ENCODE assay signal across 18 cellular contexts in genomic region chr11:98003606-98004371, GRCh38.
"Had no signal": no experiment of that assay in that cellular context is flagged by ENCODE, and none has a peak within 500 bp of the region (broad histone marks: within the 10 kb centered on the region; RNA-seq: fewer than 3 reads in every experiment).

No MANE protein-coding gene starts in this region.

- H3K27me3 Mint-ChIP-seq: activated CD8-positive, alpha-beta T cell treated with anti-CD3 and anti-CD28 coated beads for 36 hours; naive B cell; T-helper 17 cell had no signal

- H3K36me3 Mint-ChIP-seq: naive B cell, WTC11 had no signal

- H3K4me1 ChIP-seq: esophagus squamous epithelium, foreskin keratinocyte, heart right ventricle, transverse colon, vagina had no signal

- H3K27ac ChIP-seq: cardiac muscle cell, esophagus squamous epithelium, foreskin keratinocyte, heart right ventricle, transverse colon, vagina had no signal

- H3K27me3 ChIP-seq: cardiac muscle cell, esophagus squamous epithelium, foreskin keratinocyte, heart right ventricle, transverse colon, vagina had no signal

- H3K4me3 Mint-ChIP-seq: activated CD8-positive, alpha-beta T cell treated with anti-CD3 and anti-CD28 coated beads for 36 hours; activated T-cell treated with anti-CD3 and anti-CD28 coated beads, Interleukin-2, amount 50 U/mL, for 4 hours; naive B cell; T-helper 17 cell; WTC11 had no signal

- H3K4me3 ChIP-seq: cardiac muscle cell, esophagus squamous epithelium, heart right ventricle, lung, transverse colon, vagina had no signal

- H3K9me3 ChIP-seq: esophagus squamous epithelium, heart right ventricle, transverse colon, vagina had no signal

- H3K9me3 Mint-ChIP-seq: WTC11 had no signal

- H3K4me1 Mint-ChIP-seq: naive B cell, T-helper 17 cell had no signal

- H3K27ac Mint-ChIP-seq: activated CD8-positive, alpha-beta T cell treated with anti-CD3 and anti-CD28 coated beads for 36 hours; naive B cell; T-helper 17 cell; WTC11 had no signal

- DNase-seq: activated CD4-positive, alpha-beta T cell treated with anti-CD3 and anti-CD28 coated beads for 48 hours; activated CD8-positive, alpha-beta T cell treated with anti-CD3 and anti-CD28 coated beads for 36 hours; activated effector memory CD4-positive, alpha-beta T cell treated with Interleukin-2 at 50 U/mL for 16 hours; activated naive CD4-positive, alpha-beta T cell treated with anti-CD3 and anti-CD28 coated beads, Interleukin-2, amount 50 U/mL, for 16 hours; activated T-cell treated with anti-CD3 and anti-CD28 coated beads, Interleukin-2, amount 50 U/mL, for 4 hours; esophagus squamous epithelium; foreskin keratinocyte; heart right ventricle; naive B cell; stimulated activated CD4-positive, alpha-beta T cell treated with anti-CD3 and anti-CD28 coated beads, Interleukin-4, amount 100 ng/mL, for 4 hours; stimulated activated CD8-positive, alpha-beta memory T cell treated with anti-CD3 and anti-CD28 coated beads, Interleukin-4, amount 100 ng/mL, for 48 hours; stimulated activated naive CD4-positive, alpha-beta T cell treated with Interleukin-2 at 50 U/mL for 16 hours; T-helper 17 cell; transverse colon had no signal

- H3K36me3 ChIP-seq: cardiac muscle cell, esophagus squamous epithelium, heart right ventricle, transverse colon, vagina had no signal
